In genomic region chr16:85592700-85593502, GRCh38 we compare ENCODE assay signal across 14 cellular contexts. TPM values are rescaled to one million over a fixed set of nuclear protein-coding genes. Genes with fewer than 3 reads are reported as not detected.
DNase-seq lines count a peak whose midpoint lies in the region; ATAC-seq and TF ChIP-seq lines count a peak whose summit lies in the region.
"Had no signal": no experiment of that assay in that cellular context is flagged by ENCODE, and none has a peak within 500 bp of the region (broad histone marks: within the 10 kb centered on the region; RNA-seq: fewer than 3 reads in every experiment).

No MANE protein-coding gene starts in this region.

- TF ChIP-seq POLR2A in adrenal gland (IDR thresholded peaks at IDR 0.05) (no peak), transverse colon (IDR thresholded peaks at IDR 0.05) (no peak)

- ATAC-seq in HG03442 (IDR thresholded peaks at IDR 0.05; ENCODE audit: unreplicated experiment), result no peak
- ATAC-seq in GM18498 (IDR thresholded peaks at IDR 0.05; ENCODE audit: unreplicated experiment), result no peak
- ATAC-seq: activated CD4-positive, CD25-positive, alpha-beta regulatory T cell treated with anti-CD3 and anti-CD28 coated beads, Interleukin-2, amount 50 U/mL, for 24 hours had no signal

- H3K4me1 Mint-ChIP-seq in activated naive CD4-positive, alpha-beta T cell treated with anti-CD3 and anti-CD28 coated beads for 36 hours (ENCODE audit: low read depth), result peaks cover 8% of the 10 kb centered on the region

- peaks cover 5 to 12% of the 10 kb centered on the region in 2 donors for H3K4me1 ChIP-seq in adrenal gland (replicated peaks in 1 of 2)
- peaks cover 6 to 22% (median 15%) of the 10 kb centered on the region in 4 donors for H3K4me1 ChIP-seq in transverse colon

- in situ Hi-C loops in transverse colon (cut with MboI; ENCODE audit: low pct_ligation_motif_present in 1 of 4, low pct_unique_long_range_greater_than_20kb in 1 of 4, low sequenced_read_pairs in 3 of 4), result no loop called here

- no peak overlapping the region for H3K4me3 ChIP-seq in adrenal gland
- H3K4me3 ChIP-seq in transverse colon, result no peak overlapping the region
- H3K4me3 ChIP-seq: left ventricle myocardium inferior had no signal

- peaks cover 4% of the 10 kb centered on the region for H3K36me3 Mint-ChIP-seq in activated naive CD4-positive, alpha-beta T cell treated with anti-CD3 and anti-CD28 coated beads for 36 hours (ENCODE audit: low read depth)
- H3K36me3 Mint-ChIP-seq: type B pancreatic cell had no signal

- H3K36me3 ChIP-seq in adrenal gland (replicated peaks in 1 of 2) (no peaks in the 10 kb centered on the region), transverse colon (no peaks in the 10 kb centered on the region)
- H3K36me3 ChIP-seq: left ventricle myocardium inferior, neutrophil had no signal

- peak; percentile 6 for DNase-seq in activated naive CD4-positive, alpha-beta T cell treated with Interleukin-2 at 50 U/mL for 16 hours
- DNase-seq in activated naive CD4-positive, alpha-beta T cell treated with anti-CD3 and anti-CD28 coated beads for 36 hours, result no peak
- peak in 5 of 7 donors; percentile 43 to 65 (median 57) for DNase-seq in adrenal gland
- DNase-seq in iris pigment epithelial cell (ENCODE audit: low read depth), result peak; percentile 64
- no peak for DNase-seq in transverse colon
- DNase-seq in dedifferentiated amniotic fluid mesenchymal stem cell (ENCODE audit: extremely low spot score), result no peak
- DNase-seq: activated T-cell treated with anti-CD3 and anti-CD28 coated beads for 4 hours; effector CD8-positive, alpha-beta T cell; left ventricle myocardium inferior had no signal

- no peaks in the 10 kb centered on the region for H3K9me3 ChIP-seq in adrenal gland (replicated peaks in 1 of 3)
- no peaks in the 10 kb centered on the region for H3K9me3 ChIP-seq in transverse colon
- H3K9me3 ChIP-seq: left ventricle myocardium inferior, neutrophil had no signal

- intact Hi-C loops in activated naive CD4-positive, alpha-beta T cell treated with anti-CD3 and anti-CD28 coated beads for 36 hours (cut with micrococcal nuclease), result no loop called here
- intact Hi-C loops in adrenal gland (cut with DNase I) (no loop called here), transverse colon (cut with DNase I; ENCODE audit: low total_unique reads) (no loop called here)

- H3K4me3 Mint-ChIP-seq in activated naive CD4-positive, alpha-beta T cell treated with anti-CD3 and anti-CD28 coated beads for 36 hours, result no peak overlapping the region

- H3K27me3 ChIP-seq in adrenal gland, result no peaks in the 10 kb centered on the region
- no peaks in the 10 kb centered on the region for H3K27me3 ChIP-seq in transverse colon
- H3K27me3 ChIP-seq: neutrophil had no signal

- H3K27ac Mint-ChIP-seq in activated naive CD4-positive, alpha-beta T cell treated with anti-CD3 and anti-CD28 coated beads for 36 hours, result no peak overlapping the region
- H3K27ac Mint-ChIP-seq: type B pancreatic cell had no signal

- H3K9me3 Mint-ChIP-seq in activated naive CD4-positive, alpha-beta T cell treated with anti-CD3 and anti-CD28 coated beads for 36 hours, result no peaks in the 10 kb centered on the region
- H3K9me3 Mint-ChIP-seq: type B pancreatic cell had no signal

- H3K27ac ChIP-seq in adrenal gland, result peak overlapping the region in 2 of 5 donors; percentile 10 to 54
- H3K27ac ChIP-seq in transverse colon, result peak overlapping the region in 3 of 4 donors; percentile 11 to 46 (median 25)
- H3K27ac ChIP-seq: left ventricle myocardium inferior, neutrophil had no signal

- CTCF ChIA-PET in activated naive CD4-positive, alpha-beta T cell treated with anti-CD3 and anti-CD28 coated beads for 36 hours (lab: Charles Lee), result interaction anchor here (1.2 kb wide), 1 partner anchor 64 kb away, joined by 3 read pairs; no protein-coding TSS in a partner anchor

- WGBS in adrenal gland, 4 donors, result 55 to 68% (median 58%) methylated on average over 5 to 12 of the region's 12 CpGs
- WGBS in transverse colon (ENCODE audit: low coverage in 1 of 2), 2 donors, result 73% methylated on average over 10 of the region's 12 CpGs; no CpG with 5 or more reads in 1 of the 2 donors

- no peak for TF ChIP-seq EP300 in transverse colon (IDR thresholded peaks at IDR 0.05; ENCODE audit: low read depth)

- TF ChIP-seq CTCF in adrenal gland (IDR thresholded peaks at IDR 0.05) (no peak), transverse colon (IDR thresholded peaks at IDR 0.05) (no peak)

- H3K27me3 Mint-ChIP-seq in activated naive CD4-positive, alpha-beta T cell treated with anti-CD3 and anti-CD28 coated beads for 36 hours (ENCODE audit: low read depth), result no peaks in the 10 kb centered on the region
- H3K27me3 Mint-ChIP-seq: type B pancreatic cell had no signal

RNA-seq across cellular contexts. Expression of gene GSE1, which starts 20.2 kb away (rescaled TPM):
- 10 to 100 TPM in 1 of 2 experiments, 1 to 10 TPM in 1; 8.6 to 10.1 TPM for total RNA-seq in activated naive CD4-positive, alpha-beta T cell treated with anti-CD3 and anti-CD28 coated beads for 36 hours
- total RNA-seq in adrenal gland (10 to 100 TPM; 57.1 to 99.9 (median 68.2) TPM), transverse colon (100 to 1,000 TPM; 100 to 139 (median 120) TPM)
- 10 to 100 TPM; 24.4 to 75.9 (median 25.8) TPM for polyA plus RNA-seq in adrenal gland

Comparison
In these comparisons a context has a peak if more than half of its experiments do, and no peak if none do; other contexts are left out.
1. DNase-seq: peak in activated naive CD4-positive, alpha-beta T cell treated with Interleukin-2 at 50 U/mL for 16 hours (single experiment), adrenal gland (5 of 7) and iris pigment epithelial cell (single experiment); none in activated naive CD4-positive, alpha-beta T cell treated with anti-CD3 and anti-CD28 coated beads for 36 hours (single experiment), transverse colon (single experiment) and dedifferentiated amniotic fluid mesenchymal stem cell (single experiment).
2. RNA of gene GSE1, which starts 20.2 kb away (total RNA-seq): 100 to 139 TPM in transverse colon and 57.1 to 99.9 TPM in adrenal gland; 8.6 to 10.1 TPM in activated naive CD4-positive, alpha-beta T cell treated with anti-CD3 and anti-CD28 coated beads for 36 hours; every median in the first group is over 4 times any median in the second.